In the genomic region with DNA sequence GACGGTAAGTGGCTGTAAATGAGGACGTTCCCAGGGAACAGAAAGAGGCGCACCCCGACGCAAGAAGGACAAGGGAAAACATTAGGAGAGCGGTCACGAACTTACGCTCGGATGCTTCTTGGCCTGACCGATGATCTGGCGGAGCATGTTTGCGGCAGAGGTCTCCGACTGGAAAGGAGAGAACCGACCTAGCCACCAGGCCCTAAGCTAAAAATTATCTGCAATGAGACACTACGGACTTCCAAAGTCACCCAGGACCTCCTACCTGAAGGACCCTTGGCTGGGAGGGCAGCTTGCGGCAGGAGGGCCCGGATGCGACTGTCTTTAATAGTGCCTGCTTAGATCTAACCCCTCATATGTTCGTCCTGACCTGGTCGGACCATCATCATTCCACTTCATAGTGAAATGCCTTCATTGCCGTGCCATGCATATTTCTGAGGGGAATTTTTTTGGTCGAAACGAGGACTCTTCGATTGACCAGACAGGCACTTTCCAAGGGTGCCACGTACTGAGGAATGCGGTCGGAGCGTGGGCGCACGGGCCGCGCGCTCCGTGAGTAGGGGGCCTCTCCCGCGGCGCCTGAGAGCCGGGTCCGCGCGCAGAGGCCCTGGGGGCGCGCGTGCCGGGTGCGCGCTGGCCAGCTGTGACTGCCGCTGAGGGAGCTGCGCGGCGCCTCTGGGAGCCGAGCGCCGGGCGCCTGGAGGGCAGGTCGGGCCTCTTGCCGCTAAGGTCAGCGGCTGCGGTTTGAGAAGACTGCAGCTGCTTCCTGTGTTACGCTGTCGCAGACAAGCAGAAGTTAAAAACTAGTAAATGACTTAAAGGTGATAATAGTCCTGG, we compare ENCODE assay signal across 8 cellular contexts. TPM values are rescaled to one million over a fixed set of nuclear protein-coding genes. Genes with fewer than 3 reads are reported as not detected.
DNase-seq lines count a peak whose midpoint lies in the region; ATAC-seq and TF ChIP-seq lines count a peak whose summit lies in the region.

No MANE protein-coding gene starts in this region.

- peaks cover 20% of the 10 kb centered on the region for H3K4me1 ChIP-seq in GM23248 (ENCODE audit: insufficient read depth)
- peaks cover 31% of the 10 kb centered on the region for H3K4me1 ChIP-seq in Karpas-422 (ENCODE audit: low read length)
- H3K4me1 ChIP-seq in Peyer's patch, result peaks cover 0 to 23% (median 0%) of the 10 kb centered on the region in 4 donors

- H3K4me2 ChIP-seq in GM23248 (ENCODE audit: unreplicated experiment), result peak overlapping the region; percentile 86
- H3K4me2 ChIP-seq in Karpas-422 (ENCODE audit: low read depth, low read length, poor library complexity, severe bottlenecking), result peak overlapping the region; percentile 99

- TF ChIP-seq CTCF in Peyer's patch (IDR thresholded peaks at IDR 0.05), result no peak

- POLR2A ChIA-PET in naive thymus-derived CD8-positive, alpha-beta T cell (lab: Charles Lee), result interaction anchor here (0.6 to 3.6 kb wide), 13 partner anchors 10 to 39 kb away, joined by 3 to 88 read pairs (median 3); a partner anchor contains a TSS

- peaks cover 47% of the 10 kb centered on the region for H3K79me2 ChIP-seq in GM23248 (ENCODE audit: insufficient read depth)
- peaks cover 49% of the 10 kb centered on the region for H3K79me2 ChIP-seq in Karpas-422 (ENCODE audit: low read length)

- H3K27me3 Mint-ChIP-seq in activated T-helper 1 cell treated with anti-CD3 and anti-CD28 coated beads, Interleukin-12 subunit alpha, Interleukin-12 subunit beta, Interleukin-2, Interleukin-4 antibody, amounts not matched to agents 30 ng/mL and 10 ng/mL and 1 ng/mL, durations not matched to agents 14 hours and 24 hours and 36 hours (ENCODE audit: insufficient read depth), result no peaks in the 10 kb centered on the region
- H3K27me3 Mint-ChIP-seq in naive thymus-derived CD8-positive, alpha-beta T cell, result no peaks in the 10 kb centered on the region
- no peaks in the 10 kb centered on the region for H3K27me3 Mint-ChIP-seq in stimulated activated naive B cell treated with anti-CD40 and anti-IgM and Interleukin-4, amounts not matched to agents 10 μg/mL and 1 μg/mL and 100 μg/mL, for 72 hours

- no peak overlapping the region for H3K4me3 Mint-ChIP-seq in activated T-helper 1 cell treated with anti-CD3 and anti-CD28 coated beads, Interleukin-12 subunit alpha, Interleukin-12 subunit beta, Interleukin-2, Interleukin-4 antibody, amounts not matched to agents 30 ng/mL and 10 ng/mL and 1 ng/mL, durations not matched to agents 14 hours and 24 hours and 36 hours
- H3K4me3 Mint-ChIP-seq in naive thymus-derived CD8-positive, alpha-beta T cell, result no peak overlapping the region
- H3K4me3 Mint-ChIP-seq in stimulated activated naive B cell treated with anti-CD40 and anti-IgM and Interleukin-4, amounts not matched to agents 10 μg/mL and 1 μg/mL and 100 μg/mL, for 72 hours, result no peak overlapping the region

- H3K36me3 ChIP-seq in GM23248 (ENCODE audit: low read depth) (peaks cover 9% of the 10 kb centered on the region; the same call in 1 of the 2 replicates), Karpas-422 (ENCODE audit: insufficient read depth, low read length) (peaks cover 35% of the 10 kb centered on the region), Peyer's patch (peaks cover 0 to 19% (median 0%) of the 10 kb centered on the region in 3 donors)

- H3F3A ChIP-seq in GM23248 (ENCODE audit: insufficient read depth), result peaks cover 10% of the 10 kb centered on the region

- TF ChIP-seq POLR2A in Peyer's patch (IDR thresholded peaks at IDR 0.05), result peak; percentile 79 to 89

- peak overlapping the region; percentile 96 for H3K4me3 ChIP-seq in GM23248
- peak overlapping the region; percentile 91 for H3K4me3 ChIP-seq in Karpas-422 (ENCODE audit: low read length)
- H3K4me3 ChIP-seq in Peyer's patch, result peak overlapping the region; percentile 60 to 92 (median 69)

- 0 to 1% methylated on average over 46 to 60 of the region's 61 CpGs for WGBS in GM23248 (ENCODE audit: low coverage in 1 of 2, low lambda C conversion rate in 2 of 2, missing lambda C conversion rate in 2 of 2), 2 experiments

- peak; percentile 96 for DNase-seq in Daoy (ENCODE audit: low read depth)
- DNase-seq in GM23248, result peak; percentile 97
- peak; percentile 97 for DNase-seq in Karpas-422
- DNase-seq in Peyer's patch, result peak; percentile 85 to 94 (median 89)
- peak; percentile 83 for DNase-seq in activated T-helper 1 cell treated with anti-CD3 and anti-CD28 coated beads, Interleukin-12 subunit alpha, Interleukin-12 subunit beta, Interleukin-2, Interleukin-4 antibody, amounts not matched to agents 30 ng/mL and 10 ng/mL and 1 ng/mL, durations not matched to agents 14 hours and 24 hours and 36 hours (ENCODE audit: low spot score)
- DNase-seq in fibroblast of peridontal ligament (ENCODE audit: extremely low read depth), result peak; percentile 96
- DNase-seq in naive thymus-derived CD8-positive, alpha-beta T cell, result peak; percentile 78 to 95 (median 90)
- peak; percentile 94 for DNase-seq in stimulated activated naive B cell treated with anti-CD40 and anti-IgM and Interleukin-4, amounts not matched to agents 10 μg/mL and 1 μg/mL and 100 μg/mL, for 72 hours

- peak; percentile 87 to 88 for ATAC-seq in naive thymus-derived CD8-positive, alpha-beta T cell
- ATAC-seq in stimulated activated naive B cell treated with anti-CD40 and anti-IgM and Interleukin-4, amounts not matched to agents 10 μg/mL and 1 μg/mL and 100 μg/mL, for 72 hours (replicated peaks), result peak; percentile 92 to 93

- H3K27ac ChIP-seq in GM23248 (peak overlapping the region; percentile 98), Karpas-422 (ENCODE audit: low read length) (peak overlapping the region; percentile 84), Peyer's patch (peak overlapping the region; percentile 84 to 98 (median 90))

- in situ Hi-C loops in GM23248 (cut with MboI), result no loop called here

- H3K36me3 Mint-ChIP-seq in activated T-helper 1 cell treated with anti-CD3 and anti-CD28 coated beads, Interleukin-12 subunit alpha, Interleukin-12 subunit beta, Interleukin-2, Interleukin-4 antibody, amounts not matched to agents 30 ng/mL and 10 ng/mL and 1 ng/mL, durations not matched to agents 14 hours and 24 hours and 36 hours (ENCODE audit: low read depth), result peaks cover 22% of the 10 kb centered on the region
- peaks cover 0 to 30% (median 11%) of the 10 kb centered on the region in 3 donors for H3K36me3 Mint-ChIP-seq in naive thymus-derived CD8-positive, alpha-beta T cell
- peaks cover 12 to 14% of the 10 kb centered on the region in 2 donors for H3K36me3 Mint-ChIP-seq in stimulated activated naive B cell treated with anti-CD40 and anti-IgM and Interleukin-4, amounts not matched to agents 10 μg/mL and 1 μg/mL and 100 μg/mL, for 72 hours

- H3K4me1 Mint-ChIP-seq in activated T-helper 1 cell treated with anti-CD3 and anti-CD28 coated beads, Interleukin-12 subunit alpha, Interleukin-12 subunit beta, Interleukin-2, Interleukin-4 antibody, amounts not matched to agents 30 ng/mL and 10 ng/mL and 1 ng/mL, durations not matched to agents 14 hours and 24 hours and 36 hours (ENCODE audit: low read depth), result peaks cover 33% of the 10 kb centered on the region
- peaks cover 10 to 43% (median 30%) of the 10 kb centered on the region in 4 donors for H3K4me1 Mint-ChIP-seq in naive thymus-derived CD8-positive, alpha-beta T cell
- H3K4me1 Mint-ChIP-seq in stimulated activated naive B cell treated with anti-CD40 and anti-IgM and Interleukin-4, amounts not matched to agents 10 μg/mL and 1 μg/mL and 100 μg/mL, for 72 hours, result peaks cover 4 to 18% of the 10 kb centered on the region in 2 donors

- H4K20me1 ChIP-seq in GM23248 (ENCODE audit: insufficient read depth), result no peaks in the 10 kb centered on the region
- peaks cover 32% of the 10 kb centered on the region; the same call in 1 of the 2 replicates for H4K20me1 ChIP-seq in Karpas-422 (ENCODE audit: insufficient read depth, low read depth, low read length)

- intact Hi-C loops in activated T-helper 1 cell treated with anti-CD3 and anti-CD28 coated beads, Interleukin-12 subunit alpha, Interleukin-12 subunit beta, Interleukin-2, Interleukin-4 antibody, amounts not matched to agents 30 ng/mL and 10 ng/mL and 1 ng/mL, durations not matched to agents 14 hours and 24 hours and 36 hours (cut with micrococcal nuclease), result loop anchor here (1.0 to 10.0 kb wide), 4 partner anchors 33 to 405 kb away; a partner anchor contains a TSS

- H3K9ac ChIP-seq in GM23248, result peak overlapping the region; percentile 97
- peak overlapping the region; percentile 90 for H3K9ac ChIP-seq in Karpas-422 (ENCODE audit: low read length)

- no peaks in the 10 kb centered on the region for H3K9me3 Mint-ChIP-seq in activated T-helper 1 cell treated with anti-CD3 and anti-CD28 coated beads, Interleukin-12 subunit alpha, Interleukin-12 subunit beta, Interleukin-2, Interleukin-4 antibody, amounts not matched to agents 30 ng/mL and 10 ng/mL and 1 ng/mL, durations not matched to agents 14 hours and 24 hours and 36 hours
- no peaks in the 10 kb centered on the region for H3K9me3 Mint-ChIP-seq in naive thymus-derived CD8-positive, alpha-beta T cell
- no peaks in the 10 kb centered on the region for H3K9me3 Mint-ChIP-seq in stimulated activated naive B cell treated with anti-CD40 and anti-IgM and Interleukin-4, amounts not matched to agents 10 μg/mL and 1 μg/mL and 100 μg/mL, for 72 hours

- no peak overlapping the region for H3K27ac Mint-ChIP-seq in activated T-helper 1 cell treated with anti-CD3 and anti-CD28 coated beads, Interleukin-12 subunit alpha, Interleukin-12 subunit beta, Interleukin-2, Interleukin-4 antibody, amounts not matched to agents 30 ng/mL and 10 ng/mL and 1 ng/mL, durations not matched to agents 14 hours and 24 hours and 36 hours
- no peak overlapping the region for H3K27ac Mint-ChIP-seq in naive thymus-derived CD8-positive, alpha-beta T cell
- H3K27ac Mint-ChIP-seq in stimulated activated naive B cell treated with anti-CD40 and anti-IgM and Interleukin-4, amounts not matched to agents 10 μg/mL and 1 μg/mL and 100 μg/mL, for 72 hours, result no peak overlapping the region

- H3K9me2 ChIP-seq in GM23248 (ENCODE audit: insufficient read depth), result no peaks in the 10 kb centered on the region
- H3K9me2 ChIP-seq in Karpas-422 (replicated peaks; ENCODE audit: insufficient read depth, low read length), result no peaks in the 10 kb centered on the region

- H2AFZ ChIP-seq in GM23248, result peak overlapping the region; percentile 95
- H2AFZ ChIP-seq in Karpas-422 (ENCODE audit: low read length), result peak overlapping the region; percentile 80

- H3K27me3 ChIP-seq in GM23248 (replicated peaks; ENCODE audit: insufficient read depth), result no peaks in the 10 kb centered on the region
- no peaks in the 10 kb centered on the region for H3K27me3 ChIP-seq in Karpas-422 (ENCODE audit: low read length)
- no peaks in the 10 kb centered on the region for H3K27me3 ChIP-seq in Peyer's patch

- no peaks in the 10 kb centered on the region for H3K9me3 ChIP-seq in GM23248 (ENCODE audit: low read depth)
- H3K9me3 ChIP-seq in Karpas-422 (ENCODE audit: low read length), result no peaks in the 10 kb centered on the region
- no peaks in the 10 kb centered on the region for H3K9me3 ChIP-seq in Peyer's patch

RNA-seq across cellular contexts. Expression of a gene that starts 33.5 kb away (rescaled TPM):
- total RNA-seq in Daoy (2014; rRNA removed; shearing (Covaris generic)), result 38.6 and 41.2 TPM in 2 replicates
- 9.6 and 17.0 TPM in 2 replicates for total RNA-seq in GM23248 (2014; rRNA removed; shearing (Covaris generic))
- 10.0 and 10.1 TPM in 2 replicates for polyA plus RNA-seq in GM23248 (2016; fragmentation: Nextera tagmentation; extraction: Ambion mirVana)
- 120 and 182 TPM in 2 replicates for total RNA-seq in Karpas-422 (2014; rRNA removed; shearing (Covaris generic); ENCODE audit: low replicate concordance)
- total RNA-seq in Peyer's patch, result 100 to 1,000 TPM in 1 of 4 donors, 10 to 100 TPM in 3; 26.6 to 172 (median 42.9) TPM
- 42.9 and 43.8 TPM in 2 replicates for total RNA-seq in activated T-helper 1 cell treated with anti-CD3 and anti-CD28 coated beads, Interleukin-12 subunit alpha, Interleukin-12 subunit beta, Interleukin-2, Interleukin-4 antibody, amounts not matched to agents 30 ng/mL and 10 ng/mL and 1 ng/mL, durations not matched to agents 14 hours and 24 hours and 36 hours
- total RNA-seq in naive thymus-derived CD8-positive, alpha-beta T cell, result 10 to 100 TPM; 41.1 to 44.2 TPM
- 10 to 100 TPM in 2 of 3 donors, 1 to 10 TPM in 1; 9.0 to 10.8 (median 10.1) TPM for polyA plus RNA-seq in naive thymus-derived CD8-positive, alpha-beta T cell

Comparison
In these comparisons a context has a peak if more than half of its experiments do, and no peak if none do; other contexts are left out.
1. Peak in every context shown above with its lines: DNase-seq, ATAC-seq, H3K4me3 ChIP-seq and H3K27ac ChIP-seq.